In genomic region chr5:141492168-141492885, GRCh38 we compare ENCODE assay signal across 9 cellular contexts. TPM values are rescaled to one million over a fixed set of nuclear protein-coding genes. Genes with fewer than 3 reads are reported as not detected.
DNase-seq lines count a peak whose midpoint lies in the region; ATAC-seq, FAIRE-seq and TF ChIP-seq lines count a peak whose summit lies in the region.
"Had no signal": no experiment of that assay in that cellular context is flagged by ENCODE, and none has a peak within 500 bp of the region (broad histone marks: within the 10 kb centered on the region; RNA-seq: fewer than 3 reads in every experiment).

No MANE protein-coding gene starts in this region.

- H2AK9ac ChIP-seq in IMR-90 (replicated peaks; ENCODE audit: low read depth, low read length, poor library complexity), result peak overlapping the region; percentile 5

- H3K9me1 ChIP-seq in IMR-90 (ENCODE audit: insufficient read depth, low read length), result peaks cover 29% of the 10 kb centered on the region

- H3K4me1 ChIP-seq in heart right ventricle (peaks cover 9 to 60% (median 25%) of the 10 kb centered on the region in 9 donors), IMR-90 (ENCODE audit: control insufficient read depth, insufficient read depth, low read length) (peaks cover 39% of the 10 kb centered on the region), thoracic aorta (ENCODE audit: control insufficient read depth in 1 of 2, low read depth in 2 of 2) (peaks cover 16 to 51% of the 10 kb centered on the region in 2 donors)

- H4K8ac ChIP-seq in IMR-90 (ENCODE audit: low read depth in 2 of 2, low read length in 2 of 2), result no peak overlapping the region

- no peak overlapping the region for H2AFZ ChIP-seq in IMR-90 (replicated peaks; ENCODE audit: low read length, poor library complexity)

- no peak overlapping the region for H3K56ac ChIP-seq in IMR-90 (ENCODE audit: extremely low read depth, insufficient read depth, low read length)

- POLR2A ChIA-PET in IMR-90 (lab: Charles Lee; ENCODE audit: unreplicated experiment), result no interaction called here

- H3K36me3 ChIP-seq in heart right ventricle, result peaks cover 0 to 68% (median 14%) of the 10 kb centered on the region in 9 donors
- peaks cover 37% of the 10 kb centered on the region for H3K36me3 ChIP-seq in IMR-90 (ENCODE audit: control insufficient read depth, insufficient read depth, low read length)
- peaks cover 4% of the 10 kb centered on the region for H3K36me3 ChIP-seq in thoracic aorta

- dilution Hi-C loops in IMR-90 (cut with HindIII; ENCODE audit: low sequenced_read_pairs, unreplicated experiment), result no loop called here

- WGBS in heart right ventricle, 2 donors, result 68 to 72% methylated on average over 66 to 68 of the region's 68 CpGs
- WGBS in IMR-90 (ENCODE audit: extremely low coverage in 2 of 2, insufficient read length in 1 of 2), 2 experiments, result 92% methylated on average over 23 of the region's 68 CpGs; no CpG with 5 or more reads in 1 of the 2 experiments

- no peak overlapping the region for H2BK15ac ChIP-seq in IMR-90 (ENCODE audit: low read depth, low read length)

- CTCF ChIA-PET in IMR-90 (lab: Yijun Ruan, JAX), result interaction anchor here (0.9 kb wide), 1 partner anchor 17 kb away, joined by 3 read pairs; no protein-coding TSS in a partner anchor

- peaks cover 0 to 61% (median 0%) of the 10 kb centered on the region in 7 donors for H3K27me3 ChIP-seq in heart right ventricle
- H3K27me3 ChIP-seq in IMR-90 (ENCODE audit: control insufficient read depth, insufficient read depth, low read length), result no peaks in the 10 kb centered on the region
- no peaks in the 10 kb centered on the region for H3K27me3 ChIP-seq in thoracic aorta (replicated peaks; ENCODE audit: insufficient read depth)

- H3K27ac ChIP-seq in heart right ventricle, result peak overlapping the region in 1 of 10 donors; percentile 19
- H3K27ac ChIP-seq in IMR-90 (ENCODE audit: insufficient read depth, low read length), result no peak overlapping the region
- H3K27ac ChIP-seq in thoracic aorta, result no peak overlapping the region

- H2BK5ac ChIP-seq in IMR-90 (ENCODE audit: low read depth, low read length, poor library complexity, severe bottlenecking), result no peak overlapping the region

- no peak overlapping the region for H3K4me2 ChIP-seq in IMR-90 (ENCODE audit: low read depth, low read length)

- no TSS peak for BruUV-seq in IMR-90 (replicated peaks; lab: Mats Ljungman, UMichigan)

- no peak for FAIRE-seq in RCC 7860 (lab: Jason Lieb, UNC)

- H3K4me3 ChIP-seq in heart right ventricle, result peak overlapping the region in 2 of 10 donors; percentile 4 to 22
- H3K4me3 ChIP-seq in IMR-90 (ENCODE audit: insufficient read depth, low read depth, low read length), result no peak overlapping the region
- peak overlapping the region; percentile 49 for H3K4me3 ChIP-seq in thoracic aorta

- no peak overlapping the region for H3K18ac ChIP-seq in IMR-90 (ENCODE audit: low read depth, low read length)

- H3K9me3 ChIP-seq in heart right ventricle, result no peaks in the 10 kb centered on the region
- no peaks in the 10 kb centered on the region for H3K9me3 ChIP-seq in IMR-90 (ENCODE audit: control insufficient read depth, insufficient read depth, low read length)
- H3K9me3 ChIP-seq in thoracic aorta, result no peaks in the 10 kb centered on the region

- no peak overlapping the region for H3K23ac ChIP-seq in IMR-90 (ENCODE audit: low read depth, low read length)

- no peak overlapping the region for H2BK20ac ChIP-seq in IMR-90 (ENCODE audit: low read depth, low read length)

- H3K4ac ChIP-seq in IMR-90 (ENCODE audit: low read depth, low read length), result no peak overlapping the region

- no peak overlapping the region for H2BK120ac ChIP-seq in IMR-90 (ENCODE audit: low read depth, low read length)

- in situ Hi-C loops in IMR-90 (cut with MboI; ENCODE audit: low sequenced_read_pairs), result no loop called here

- ATAC-seq in Right ventricle myocardium inferior, result peak; percentile 16
- ATAC-seq in heart right ventricle, result no peak
- ATAC-seq in IMR-90 (ENCODE audit: low read depth), result no peak
- no peak for ATAC-seq in thoracic aorta (ENCODE audit: insufficient number of reproducible peaks, low FRiP score, low read depth)
- no peak for ATAC-seq in GM21528 (IDR thresholded peaks at IDR 0.05; ENCODE audit: low FRiP score, unreplicated experiment)

- no peak overlapping the region; the same call in 1 of the 2 replicates for H4K5ac ChIP-seq in IMR-90 (ENCODE audit: low read depth, low read length)

- TF ChIP-seq RAD21 in IMR-90 (IDR thresholded peaks at IDR 0.05; ENCODE audit: low read length), result no peak

- no peak overlapping the region for H4K91ac ChIP-seq in IMR-90 (ENCODE audit: insufficient read depth, low read depth, low read length)

- intact Hi-C loops in Right ventricle myocardium inferior (cut with DNase I), result no loop called here
- intact Hi-C loops in heart right ventricle (cut with DNase I), result no loop called here
- intact Hi-C loops in IMR-90 (cut with micrococcal nuclease), result no loop called here
- intact Hi-C loops in head of caudate nucleus (cut with DNase I), result no loop called here

- no peak overlapping the region for H3K14ac ChIP-seq in IMR-90 (replicated peaks; ENCODE audit: low read depth, low read length)

- peaks cover 44% of the 10 kb centered on the region for H4K20me1 ChIP-seq in IMR-90 (ENCODE audit: insufficient read depth, low read length)

- H2AK5ac ChIP-seq in IMR-90 (ENCODE audit: low read depth, low read length), result no peak overlapping the region

- H3K9ac ChIP-seq in IMR-90 (ENCODE audit: low read depth, low read length), result no peak overlapping the region

- DNase-seq in Right ventricle myocardium inferior (ENCODE audit: missing footprints), result no peak
- no peak for DNase-seq in heart right ventricle
- no peak for DNase-seq in IMR-90
- peak in 26 of 42 donors; percentile 37 to 70 (median 58) for DNase-seq in head of caudate nucleus
- DNase-seq in thoracic aorta (ENCODE audit: low spot score), result no peak
- no peak for DNase-seq in globus pallidus (ENCODE audit: low spot score)
- no peak for DNase-seq in RCC 7860 (ENCODE audit: low spot score)
- DNase-seq: erythroblast had no signal

- H3K79me1 ChIP-seq in IMR-90 (ENCODE audit: low read depth in 1 of 2, low read length in 2 of 2), result peaks cover 23 to 64% of the 10 kb centered on the region in 2 experiments

- no peak for TF ChIP-seq POLR2A in IMR-90 (IDR thresholded peaks at IDR 0.05; ENCODE audit: low read depth, low read length)

- TF ChIP-seq CTCF in heart right ventricle (IDR thresholded peaks at IDR 0.05) (no peak), IMR-90 (conservative IDR thresholded peaks at IDR 0.05; ENCODE audit: low read depth, low read length) (no peak), thoracic aorta (IDR thresholded peaks at IDR 0.05) (no peak)

TF ChIP-seq in IMR-90, 13 proteins besides CTCF, POLR2A, EP300 and RAD21:
- TF ChIP-seq MXI1 (IDR thresholded peaks at IDR 0.05; ENCODE audit: borderline replicate concordance, low read depth, low read length) (no peak), MAFK (IDR thresholded peaks at IDR 0.05; ENCODE audit: low read depth, low read length) (no peak), BHLHE40 (IDR thresholded peaks at IDR 0.05; ENCODE audit: low read depth, low read length) (no peak), RFX5 (IDR thresholded peaks at IDR 0.05; ENCODE audit: low read depth, low read length) (no peak)

RNA-seq across cellular contexts. Expression of gene PCDHGC5, which starts 3.4 kb away (rescaled TPM):
- total RNA-seq in Right ventricle myocardium inferior (2.4 TPM), heart right ventricle (1 to 10 TPM; 2.2 to 4.9 (median 3.3) TPM), IMR-90 (2012; rRNA removed) (2.5 and 2.9 TPM in 2 replicates), thoracic aorta (1 to 10 TPM; 5.7 to 6.9 TPM)
- polyA plus RNA-seq in heart right ventricle (10 to 100 TPM in 1 of 2 donors, under 1 TPM in 1; 0.38 to 10.2 TPM), IMR-90 (2012; rRNA removed) (3.8 TPM in 2 replicates)
- polyA plus RNA-seq in IMR-90 (2012; cell fraction: cytosol; rRNA removed), result 2.5 and 3.2 TPM in 2 replicates
- 11.1 and 15.3 TPM in 2 replicates for polyA plus RNA-seq in IMR-90 (2012; cell fraction: nucleus; rRNA removed; ENCODE audit: low replicate concordance)

RNA-seq across cellular contexts. Expression of gene PCDHGC4, which starts 7.5 kb away (rescaled TPM):
- total RNA-seq in Right ventricle myocardium inferior (2.4 TPM), heart right ventricle (1 to 10 TPM; 1.7 to 4.3 (median 3.1) TPM), IMR-90 (2012; rRNA removed) (1.1 and 1.6 TPM in 2 replicates), thoracic aorta (1 to 10 TPM; 6.4 to 7.9 TPM)
- polyA plus RNA-seq in heart right ventricle (1 to 10 TPM in 1 of 2 donors, under 1 TPM in 1; 0.12 to 5.0 TPM), IMR-90 (2012; rRNA removed) (0.60 and 0.65 TPM in 2 replicates)
- polyA plus RNA-seq in IMR-90 (2012; cell fraction: cytosol; rRNA removed), result 0.12 and 0.24 TPM in 2 replicates
- polyA plus RNA-seq in IMR-90 (2012; cell fraction: nucleus; rRNA removed; ENCODE audit: low replicate concordance), result 4.4 and 5.1 TPM in 2 replicates

RNA-seq across cellular contexts. Expression of gene PCDHGC3, which starts 16.6 kb away (rescaled TPM):
- total RNA-seq in Right ventricle myocardium inferior (22.5 TPM), heart right ventricle (10 to 100 TPM; 12.8 to 19.5 (median 15.9) TPM), IMR-90 (2012; rRNA removed) (21.1 and 21.9 TPM in 2 replicates), thoracic aorta (10 to 100 TPM; 61.3 to 99.9 TPM)
- polyA plus RNA-seq in heart right ventricle (10 to 100 TPM; 43.4 to 48.6 TPM), IMR-90 (2012; rRNA removed) (58.9 and 72.1 TPM in 2 replicates)
- 70.3 and 79.6 TPM in 2 replicates for polyA plus RNA-seq in IMR-90 (2012; cell fraction: cytosol; rRNA removed)
- polyA plus RNA-seq in IMR-90 (2012; cell fraction: nucleus; rRNA removed; ENCODE audit: low replicate concordance), result 18.5 and 26.3 TPM in 2 replicates

Comparison
In these comparisons a context has a peak if more than half of its experiments do, and no peak if none do; other contexts are left out.
1. DNase-seq: peak in head of caudate nucleus (26 of 42); none in Right ventricle myocardium inferior (single experiment), heart right ventricle (0 of 2), IMR-90 (single experiment), thoracic aorta (single experiment), globus pallidus (single experiment) and RCC 7860 (single experiment).